1 cellular context compared by ENCODE assay signal in genomic region chr12:55743131-55743921, GRCh38.
TF ChIP-seq lines count a peak whose summit lies in the region.

No MANE protein-coding gene starts in this region.

TF ChIP-seq in HEK293, 187 proteins besides CTCF, POLR2A, EP300 and RAD21 (continued from another document and continues in another):
- TF ChIP-seq INSM2 (tag by site-specific recombination; IDR thresholded peaks at IDR 0.05) (no peak), ZNF624 (tag by site-specific recombination; IDR thresholded peaks at IDR 0.05) (no peak), ZNF658 (tag by site-specific recombination; IDR thresholded peaks at IDR 0.05) (no peak), ZNF449 (tag by site-specific recombination; IDR thresholded peaks at IDR 0.05) (peak; percentile 91), SETDB1 (IDR thresholded peaks at IDR 0.05; ENCODE audit: insufficient read length, low read length) (no peak), ZNF473 (tag by site-specific recombination; IDR thresholded peaks at IDR 0.05) (no peak), ZNF433 (tag by site-specific recombination; IDR thresholded peaks at IDR 0.05; ENCODE audit: low read depth) (no peak), ZIC2 (tag by site-specific recombination; IDR thresholded peaks at IDR 0.05) (no peak; the same call in 1 of the 2 replicates), ZNF404 (tag by site-specific recombination; IDR thresholded peaks at IDR 0.05) (no peak), HOXA7 (CRISPR knock-in tag; IDR thresholded peaks at IDR 0.05; ENCODE audit: borderline replicate concordance) (no peak), ZNF707 (tag by site-specific recombination; IDR thresholded peaks at IDR 0.05) (no peak), GLI4 (tag by site-specific recombination; IDR thresholded peaks at IDR 0.05) (no peak), ZNF239 (tag by site-specific recombination; IDR thresholded peaks at IDR 0.05) (no peak), ZNF335 (tag by site-specific recombination; conservative IDR thresholded peaks at IDR 0.05) (peak; percentile 95), ZNF2 (tag by site-specific recombination; IDR thresholded peaks at IDR 0.05) (0 out of 2 replicates have a peak, but pooled peaks have one; percentile 60), SCRT2 (tag by site-specific recombination; IDR thresholded peaks at IDR 0.05) (no peak), KLF1 (tag by site-specific recombination; IDR thresholded peaks at IDR 0.05) (no peak), ZNF768 (tag by site-specific recombination; IDR thresholded peaks at IDR 0.05) (no peak), ZNF785 (tag by site-specific recombination; IDR thresholded peaks at IDR 0.05) (no peak), ZNF645 (tag by site-specific recombination; IDR thresholded peaks at IDR 0.05) (no peak), ZNF114 (tag by site-specific recombination; IDR thresholded peaks at IDR 0.05) (no peak), ZNF610 (tag by site-specific recombination; IDR thresholded peaks at IDR 0.05; ENCODE audit: borderline replicate concordance) (no peak), PATZ1 (tag by site-specific recombination; IDR thresholded peaks at IDR 0.05) (peak; percentile 68; the same call in 1 of the 2 replicates), ZNF596 (tag by site-specific recombination; IDR thresholded peaks at IDR 0.05) (no peak), ZNF302 (tag by site-specific recombination; IDR thresholded peaks at IDR 0.05; ENCODE audit: low read depth) (no peak), KLF16 (tag by site-specific recombination; IDR thresholded peaks at IDR 0.05) (no peak), ZNF561 (tag by site-specific recombination; IDR thresholded peaks at IDR 0.05; ENCODE audit: borderline replicate concordance) (no peak), MYNN (tag by site-specific recombination; IDR thresholded peaks at IDR 0.05; ENCODE audit: borderline replicate concordance) (no peak), ZNF221 (tag by site-specific recombination; IDR thresholded peaks at IDR 0.05; ENCODE audit: borderline replicate concordance) (no peak), RBAK (tag by site-specific recombination; IDR thresholded peaks at IDR 0.05) (no peak), GLIS1 (tag by site-specific recombination; IDR thresholded peaks at IDR 0.05) (no peak), ZFHX2 (tag by site-specific recombination; conservative IDR thresholded peaks at IDR 0.05) (peak; percentile 37), ZNF660 (tag by site-specific recombination; IDR thresholded peaks at IDR 0.05) (no peak), ZNF133 (tag by site-specific recombination; IDR thresholded peaks at IDR 0.05) (no peak), ZNF350 (tag by site-specific recombination; IDR thresholded peaks at IDR 0.05) (no peak), ZNF362 (tag by site-specific recombination; IDR thresholded peaks at IDR 0.05) (no peak), ZNF19 (tag by site-specific recombination; IDR thresholded peaks at IDR 0.05; ENCODE audit: low read depth) (no peak), ZNF354C (tag by site-specific recombination; IDR thresholded peaks at IDR 0.05; ENCODE audit: borderline replicate concordance, low read depth) (no peak), ZNF677 (tag by site-specific recombination; IDR thresholded peaks at IDR 0.05) (no peak), ZFP41 (tag by site-specific recombination; IDR thresholded peaks at IDR 0.05; ENCODE audit: borderline replicate concordance) (no peak), ZNF555 (tag by site-specific recombination; conservative IDR thresholded peaks at IDR 0.05) (no peak), ZNF558 (tag by site-specific recombination; IDR thresholded peaks at IDR 0.05) (no peak), SALL2 (tag by site-specific recombination; IDR thresholded peaks at IDR 0.05; ENCODE audit: borderline replicate concordance) (no peak)
- TF ChIP-seq, protein P1, sequence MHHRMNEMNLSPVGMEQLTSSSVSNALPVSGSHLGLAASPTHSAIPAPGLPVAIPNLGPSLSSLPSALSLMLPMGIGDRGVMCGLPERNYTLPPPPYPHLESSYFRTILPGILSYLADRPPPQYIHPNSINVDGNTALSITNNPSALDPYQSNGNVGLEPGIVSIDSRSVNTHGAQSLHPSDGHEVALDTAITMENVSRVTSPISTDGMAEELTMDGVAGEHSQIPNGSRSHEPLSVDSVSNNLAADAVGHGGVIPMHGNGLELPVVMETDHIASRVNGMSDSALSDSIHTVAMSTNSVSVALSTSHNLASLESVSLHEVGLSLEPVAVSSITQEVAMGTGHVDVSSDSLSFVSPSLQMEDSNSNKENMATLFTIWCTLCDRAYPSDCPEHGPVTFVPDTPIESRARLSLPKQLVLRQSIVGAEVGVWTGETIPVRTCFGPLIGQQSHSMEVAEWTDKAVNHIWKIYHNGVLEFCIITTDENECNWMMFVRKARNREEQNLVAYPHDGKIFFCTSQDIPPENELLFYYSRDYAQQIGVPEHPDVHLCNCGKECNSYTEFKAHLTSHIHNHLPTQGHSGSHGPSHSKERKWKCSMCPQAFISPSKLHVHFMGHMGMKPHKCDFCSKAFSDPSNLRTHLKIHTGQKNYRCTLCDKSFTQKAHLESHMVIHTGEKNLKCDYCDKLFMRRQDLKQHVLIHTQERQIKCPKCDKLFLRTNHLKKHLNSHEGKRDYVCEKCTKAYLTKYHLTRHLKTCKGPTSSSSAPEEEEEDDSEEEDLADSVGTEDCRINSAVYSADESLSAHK (tag by site-specific recombination; IDR thresholded peaks at IDR 0.05) = peak; percentile 61
- TF ChIP-seq, protein P2, sequence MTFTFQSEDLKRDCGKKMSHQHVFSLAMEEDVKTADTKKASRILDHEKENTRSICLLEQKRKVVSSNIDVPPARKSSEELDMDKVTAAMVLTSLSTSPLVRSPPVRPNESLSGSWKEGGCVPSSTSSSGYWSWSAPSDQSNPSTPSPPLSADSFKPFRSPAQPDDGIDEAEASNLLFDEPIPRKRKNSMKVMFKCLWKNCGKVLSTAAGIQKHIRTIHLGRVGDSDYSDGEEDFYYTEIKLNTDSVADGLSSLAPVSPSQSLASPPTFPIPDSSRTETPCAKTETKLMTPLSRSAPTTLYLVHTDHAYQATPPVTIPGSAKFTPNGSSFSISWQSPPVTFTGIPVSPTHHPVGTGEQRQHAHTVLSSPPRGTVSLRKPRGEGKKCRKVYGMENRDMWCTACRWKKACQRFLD (tag by site-specific recombination; IDR thresholded peaks at IDR 0.05) = no peak
- TF ChIP-seq, protein P3, sequence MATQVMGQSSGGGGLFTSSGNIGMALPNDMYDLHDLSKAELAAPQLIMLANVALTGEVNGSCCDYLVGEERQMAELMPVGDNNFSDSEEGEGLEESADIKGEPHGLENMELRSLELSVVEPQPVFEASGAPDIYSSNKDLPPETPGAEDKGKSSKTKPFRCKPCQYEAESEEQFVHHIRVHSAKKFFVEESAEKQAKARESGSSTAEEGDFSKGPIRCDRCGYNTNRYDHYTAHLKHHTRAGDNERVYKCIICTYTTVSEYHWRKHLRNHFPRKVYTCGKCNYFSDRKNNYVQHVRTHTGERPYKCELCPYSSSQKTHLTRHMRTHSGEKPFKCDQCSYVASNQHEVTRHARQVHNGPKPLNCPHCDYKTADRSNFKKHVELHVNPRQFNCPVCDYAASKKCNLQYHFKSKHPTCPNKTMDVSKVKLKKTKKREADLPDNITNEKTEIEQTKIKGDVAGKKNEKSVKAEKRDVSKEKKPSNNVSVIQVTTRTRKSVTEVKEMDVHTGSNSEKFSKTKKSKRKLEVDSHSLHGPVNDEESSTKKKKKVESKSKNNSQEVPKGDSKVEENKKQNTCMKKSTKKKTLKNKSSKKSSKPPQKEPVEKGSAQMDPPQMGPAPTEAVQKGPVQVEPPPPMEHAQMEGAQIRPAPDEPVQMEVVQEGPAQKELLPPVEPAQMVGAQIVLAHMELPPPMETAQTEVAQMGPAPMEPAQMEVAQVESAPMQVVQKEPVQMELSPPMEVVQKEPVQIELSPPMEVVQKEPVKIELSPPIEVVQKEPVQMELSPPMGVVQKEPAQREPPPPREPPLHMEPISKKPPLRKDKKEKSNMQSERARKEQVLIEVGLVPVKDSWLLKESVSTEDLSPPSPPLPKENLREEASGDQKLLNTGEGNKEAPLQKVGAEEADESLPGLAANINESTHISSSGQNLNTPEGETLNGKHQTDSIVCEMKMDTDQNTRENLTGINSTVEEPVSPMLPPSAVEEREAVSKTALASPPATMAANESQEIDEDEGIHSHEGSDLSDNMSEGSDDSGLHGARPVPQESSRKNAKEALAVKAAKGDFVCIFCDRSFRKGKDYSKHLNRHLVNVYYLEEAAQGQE (tag by site-specific recombination; IDR thresholded peaks at IDR 0.05) = no peak
- TF ChIP-seq, protein P4, sequence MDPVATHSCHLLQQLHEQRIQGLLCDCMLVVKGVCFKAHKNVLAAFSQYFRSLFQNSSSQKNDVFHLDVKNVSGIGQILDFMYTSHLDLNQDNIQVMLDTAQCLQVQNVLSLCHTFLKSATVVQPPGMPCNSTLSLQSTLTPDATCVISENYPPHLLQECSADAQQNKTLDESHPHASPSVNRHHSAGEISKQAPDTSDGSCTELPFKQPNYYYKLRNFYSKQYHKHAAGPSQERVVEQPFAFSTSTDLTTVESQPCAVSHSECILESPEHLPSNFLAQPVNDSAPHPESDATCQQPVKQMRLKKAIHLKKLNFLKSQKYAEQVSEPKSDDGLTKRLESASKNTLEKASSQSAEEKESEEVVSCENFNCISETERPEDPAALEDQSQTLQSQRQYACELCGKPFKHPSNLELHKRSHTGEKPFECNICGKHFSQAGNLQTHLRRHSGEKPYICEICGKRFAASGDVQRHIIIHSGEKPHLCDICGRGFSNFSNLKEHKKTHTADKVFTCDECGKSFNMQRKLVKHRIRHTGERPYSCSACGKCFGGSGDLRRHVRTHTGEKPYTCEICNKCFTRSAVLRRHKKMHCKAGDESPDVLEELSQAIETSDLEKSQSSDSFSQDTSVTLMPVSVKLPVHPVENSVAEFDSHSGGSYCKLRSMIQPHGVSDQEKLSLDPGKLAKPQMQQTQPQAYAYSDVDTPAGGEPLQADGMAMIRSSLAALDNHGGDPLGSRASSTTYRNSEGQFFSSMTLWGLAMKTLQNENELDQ (tag by site-specific recombination; IDR thresholded peaks at IDR 0.05; ENCODE audit: low read depth) = no peak
- TF ChIP-seq, protein P5, sequence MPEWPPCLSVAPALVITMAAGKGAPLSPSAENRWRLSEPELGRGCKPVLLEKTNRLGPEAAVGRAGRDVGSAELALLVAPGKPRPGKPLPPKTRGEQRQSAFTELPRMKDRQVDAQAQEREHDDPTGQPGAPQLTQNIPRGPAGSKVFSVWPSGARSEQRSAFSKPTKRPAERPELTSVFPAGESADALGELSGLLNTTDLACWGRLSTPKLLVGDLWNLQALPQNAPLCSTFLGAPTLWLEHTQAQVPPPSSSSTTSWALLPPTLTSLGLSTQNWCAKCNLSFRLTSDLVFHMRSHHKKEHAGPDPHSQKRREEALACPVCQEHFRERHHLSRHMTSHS (tag by site-specific recombination; IDR thresholded peaks at IDR 0.05) = no peak
